16 cellular contexts compared by ENCODE assay signal in genomic region chr12:113050808-113051207, GRCh38.
"Had no signal": no experiment of that assay in that cellular context is flagged by ENCODE, and none has a peak within 500 bp of the region (broad histone marks: within the 10 kb centered on the region; RNA-seq: fewer than 3 reads in every experiment).

No MANE protein-coding gene starts in this region.

- H3K4me3 Mint-ChIP-seq: activated CD8-positive, alpha-beta T cell treated with anti-CD3 and anti-CD28 coated beads, Interleukin-2, amount 10 ng/mL, durations not matched to agents 7 days and 5 days; activated naive CD4-positive, alpha-beta T cell treated with anti-CD3 and anti-CD28 coated beads for 36 hours; activated T-helper 1 cell treated with anti-CD3 and anti-CD28 coated beads, Interleukin-12 subunit alpha, Interleukin-12 subunit beta, Interleukin-2, Interleukin-4 antibody, amounts not matched to agents 30 ng/mL and 10 ng/mL and 1 ng/mL, durations not matched to agents 14 hours and 24 hours and 36 hours had no signal

- H3K9me3 ChIP-seq: sigmoid colon, suprapubic skin, upper lobe of left lung had no signal

- H3K4me3 ChIP-seq: coronary artery, sigmoid colon, suprapubic skin, upper lobe of left lung had no signal

- DNase-seq: activated CD4-positive, alpha-beta T cell treated with anti-CD3 and anti-CD28 coated beads for 4 hours; activated CD8-positive, alpha-beta T cell treated with anti-CD3 and anti-CD28 coated beads, Interleukin-2, amount 10 ng/mL, durations not matched to agents 7 days and 5 days; activated naive CD4-positive, alpha-beta T cell treated with anti-CD3 and anti-CD28 coated beads for 36 hours; caudate nucleus; effector memory CD4-positive, alpha-beta T cell; left ventricle myocardium superior; mesendoderm; sigmoid colon; stimulated activated CD4-positive, alpha-beta T cell treated with anti-CD3 and anti-CD28 coated beads, Interleukin-12 subunit alpha, Interleukin-12 subunit beta, amount 100 ng/mL, for 4 hours; stimulated activated naive CD8-positive, alpha-beta T cell treated with anti-CD3 and anti-CD28 coated beads, Interleukin-15, Interleukin-2, amounts not matched to agents 100 U/mL and 50 U/mL, for 24 hours; T1000; upper lobe of left lung had no signal

- H3K9me3 Mint-ChIP-seq: activated naive CD4-positive, alpha-beta T cell treated with anti-CD3 and anti-CD28 coated beads for 36 hours; activated T-helper 1 cell treated with anti-CD3 and anti-CD28 coated beads, Interleukin-12 subunit alpha, Interleukin-12 subunit beta, Interleukin-2, Interleukin-4 antibody, amounts not matched to agents 30 ng/mL and 10 ng/mL and 1 ng/mL, durations not matched to agents 14 hours and 24 hours and 36 hours had no signal

- H3K36me3 ChIP-seq: sigmoid colon, suprapubic skin, upper lobe of left lung had no signal

- ATAC-seq: activated CD8-positive, alpha-beta T cell treated with anti-CD3 and anti-CD28 coated beads, Interleukin-2, amount 10 ng/mL, durations not matched to agents 7 days and 5 days; left ventricle myocardium superior; stimulated activated naive CD8-positive, alpha-beta T cell treated with anti-CD3 and anti-CD28 coated beads, Interleukin-15, Interleukin-2, amounts not matched to agents 100 U/mL and 50 U/mL, for 24 hours had no signal

- H3K27ac Mint-ChIP-seq: activated CD8-positive, alpha-beta T cell treated with anti-CD3 and anti-CD28 coated beads, Interleukin-2, amount 10 ng/mL, durations not matched to agents 7 days and 5 days; activated naive CD4-positive, alpha-beta T cell treated with anti-CD3 and anti-CD28 coated beads for 36 hours; activated T-helper 1 cell treated with anti-CD3 and anti-CD28 coated beads, Interleukin-12 subunit alpha, Interleukin-12 subunit beta, Interleukin-2, Interleukin-4 antibody, amounts not matched to agents 30 ng/mL and 10 ng/mL and 1 ng/mL, durations not matched to agents 14 hours and 24 hours and 36 hours had no signal

- H3K27ac ChIP-seq: coronary artery, sigmoid colon, suprapubic skin, upper lobe of left lung, VCaP had no signal
